Comparison of ENCODE assay signal across 22 cellular contexts in the genomic region with DNA sequence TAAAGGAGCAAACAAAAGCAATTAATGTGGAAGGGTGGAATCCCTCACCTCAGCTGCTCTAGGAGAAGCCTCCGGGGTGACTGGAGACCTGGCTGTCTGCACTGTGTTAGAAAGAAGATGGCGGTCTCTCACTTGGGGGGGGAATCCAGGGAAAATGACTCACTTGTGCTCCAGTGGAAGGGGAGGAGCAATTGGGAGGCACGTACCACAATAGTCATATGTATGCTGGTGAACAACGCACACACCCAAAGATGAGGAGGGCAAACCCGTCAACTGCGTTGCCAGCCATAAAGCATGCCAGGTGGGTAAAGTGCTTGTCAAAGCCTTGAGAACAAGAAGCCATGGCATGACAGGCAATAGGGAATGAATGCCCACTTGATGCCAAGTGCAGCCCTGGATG. TPM values are rescaled to one million over a fixed set of nuclear protein-coding genes. Genes with fewer than 3 reads are reported as not detected.
A peak's percentile ranks its signal among the peaks of the same experiment; 100 is the strongest.
DNase-seq lines count a peak whose midpoint lies in the region; ATAC-seq lines count a peak whose summit lies in the region.
"Had no signal": no experiment of that assay in that cellular context is flagged by ENCODE, and none has a peak within 500 bp of the region (broad histone marks: within the 10 kb centered on the region; RNA-seq: fewer than 3 reads in every experiment).

No MANE protein-coding gene starts in this region.

- intact Hi-C loops in head of caudate nucleus (cut with DNase I), result no loop called here
- intact Hi-C loops in sciatic nerve (cut with DNase I), result no loop called here
- intact Hi-C loops in posterior cingulate gyrus (cut with DNase I), result no loop called here

- peak; percentile 30 for ATAC-seq in sciatic nerve
- ATAC-seq: A549, PC-3 had no signal

- peak overlapping the region; percentile 5 for H3K27ac ChIP-seq in caudate nucleus (ENCODE audit: low read depth, low read length)
- H3K27ac ChIP-seq: A549, SK-N-MC had no signal

- peak; percentile 26 for DNase-seq in HT1080 (ENCODE audit: low read depth)
- peak in 20 of 61 donors; percentile 23 to 74 (median 39) for DNase-seq in caudate nucleus (lab: John Stamatoyannopoulos, UW)
- DNase-seq in head of caudate nucleus, result peak in 23 of 42 donors; percentile 30 to 81 (median 63)
- no peak for DNase-seq in sciatic nerve (ENCODE audit: low spot score)
- no peak for DNase-seq in NCI-H2227 treated with DMSO at 0.1 percent for 48 hours (lab: John Stamatoyannopoulos, UW)
- no peak for DNase-seq in dedifferentiated amniotic fluid mesenchymal stem cell (ENCODE audit: extremely low spot score)
- DNase-seq in posterior cingulate gyrus, result no peak
- no peak for DNase-seq in middle frontal gyrus (ENCODE audit: extremely low spot score, low spot score)
- DNase-seq: BE2C, EL, GF-D8, H7, Kasumi-1, NCI-H1694, NCI-H2081 treated with DMSO at 0.1 percent for 48 hours, NCI-H2171 treated with DMSO at 0.1 percent for 48 hours, NCI-H446, NCI-H526, PC-3, SHP77 treated with DMSO at 0.1 percent for 48 hours had no signal

RNA-seq across cellular contexts. Expression of gene PLEKHA6, which starts 22.1 kb away (rescaled TPM):
- total RNA-seq in HT1080 (2014; rRNA removed; shearing (Covaris generic)), result 0.19 and 0.33 TPM in 2 replicates
- polyA plus RNA-seq in HT1080 (2015; cell fraction: cytosol; rRNA removed), result 0.34 and 1.8 TPM in 2 replicates
- polyA plus RNA-seq in HT1080 (2015; cell fraction: nucleus; rRNA removed), result 1.2 and 1.6 TPM in 2 replicates
- 18.9 TPM for total RNA-seq in sciatic nerve

Comparison
In these comparisons a context has a peak if more than half of its experiments do, and no peak if none do; other contexts are left out.
1. DNase-seq: peak in HT1080 (single experiment) and head of caudate nucleus (23 of 42); none in sciatic nerve (single experiment), NCI-H2227 treated with DMSO at 0.1 percent for 48 hours (single experiment), dedifferentiated amniotic fluid mesenchymal stem cell (single experiment), posterior cingulate gyrus (0 of 10) and middle frontal gyrus (single experiment).
2. RNA of gene PLEKHA6, which starts 22.1 kb away (total RNA-seq): 18.9 TPM in sciatic nerve (single experiment); 0.19 to 0.33 TPM in HT1080; every median in the first group is over 10 times any median in the second.